Comparison of ENCODE assay signal across 8 cellular contexts in the genomic region with DNA sequence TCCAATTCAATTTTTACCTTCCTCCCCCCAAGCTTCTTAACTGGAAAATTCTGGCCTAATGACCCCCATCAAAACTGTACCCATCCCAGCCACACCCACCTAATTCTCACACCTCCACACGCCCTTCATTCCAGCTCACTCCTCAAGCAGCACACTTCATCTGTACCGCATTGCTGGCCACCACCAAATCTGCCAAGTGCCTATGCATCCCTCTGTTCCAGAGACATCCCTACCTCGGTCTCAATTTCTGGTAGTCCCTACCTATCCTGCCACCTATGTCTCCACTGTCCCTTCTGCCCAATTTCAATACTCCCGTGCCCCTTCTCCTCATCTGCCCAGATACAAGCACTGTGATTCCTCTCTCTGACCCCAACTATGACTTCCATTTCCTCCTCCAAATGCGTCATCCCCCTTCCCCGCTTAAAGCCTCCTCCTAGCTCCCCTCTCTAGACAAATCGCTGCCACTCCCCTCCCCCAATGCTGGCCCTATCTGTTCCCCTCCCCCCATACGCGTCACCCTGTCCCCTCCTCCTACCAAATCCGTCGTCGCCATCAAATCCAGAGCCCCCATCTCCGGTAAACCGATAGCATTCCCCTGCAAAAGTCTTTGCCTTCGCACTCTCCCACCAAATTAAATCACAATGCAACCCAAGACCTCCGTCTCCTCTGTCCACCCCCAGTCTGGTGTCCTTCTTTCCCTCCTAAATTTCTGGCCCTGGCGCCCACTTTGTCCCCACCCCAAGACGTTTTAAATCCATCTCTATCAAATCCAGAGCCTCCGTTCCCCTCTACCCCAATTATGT. TPM values are rescaled to one million over a fixed set of nuclear protein-coding genes. Genes with fewer than 3 reads are reported as not detected.
DNase-seq lines count a peak whose midpoint lies in the region; ATAC-seq and TF ChIP-seq lines count a peak whose summit lies in the region.

No MANE protein-coding gene starts in this region.

- H3K27ac ChIP-seq in cingulate gyrus (ENCODE audit: low read depth, low read length) (peak overlapping the region; percentile 100), liver (ENCODE audit: low read depth in 1 of 2, low read length in 2 of 2) (peak overlapping the region; percentile 61 to 97)

- peak overlapping the region; percentile 72 to 77 for H3K9ac ChIP-seq in liver (ENCODE audit: low read depth in 1 of 2, low read length in 2 of 2)

- H3K9me3 ChIP-seq in liver (ENCODE audit: control insufficient read depth in 4 of 4, low read length in 3 of 4) = no peaks in the 10 kb centered on the region

- ATAC-seq in HG03196 (IDR thresholded peaks at IDR 0.05; ENCODE audit: unreplicated experiment) (no peak), HG03175 (IDR thresholded peaks at IDR 0.05; ENCODE audit: unreplicated experiment) (no peak)

- TF ChIP-seq RAD21 in liver (IDR thresholded peaks at IDR 0.05) = no peak

- WGBS in liver = 14% methylated on average over 19 of the region's 19 CpGs

- H3K27me3 ChIP-seq in liver (ENCODE audit: control insufficient read depth in 4 of 4, insufficient read depth in 4 of 4, low read length in 3 of 4) = no peaks in the 10 kb centered on the region

- peaks cover 6 to 32% (median 17%) of the 10 kb centered on the region in 4 donors for H3K4me1 ChIP-seq in liver (ENCODE audit: control insufficient read depth in 4 of 4, insufficient read depth in 4 of 4, low read length in 3 of 4)

- TF ChIP-seq CTCF in HFF-Myc (IDR thresholded peaks at IDR 0.05; ENCODE audit: low read depth, low read length, missing control alignments) (no peak), liver (IDR thresholded peaks at IDR 0.05; ENCODE audit: low read depth, low read length, missing input control) (no peak)

- DNase-seq in ACHN (peak; percentile 41), HFF-Myc (ENCODE audit: extremely low read depth, low read depth) (peak; percentile 30), T-helper 9 cell (peak; percentile 58)
- DNase-seq in stimulated activated CD8-positive, alpha-beta memory T cell treated with anti-CD3 and anti-CD28 coated beads, Interleukin-12 subunit alpha, Interleukin-12 subunit beta, amount 100 ng/mL, for 24 hours (ENCODE audit: extremely low read depth) = peak; percentile 28

- peaks cover 0 to 3% (median 0%) of the 10 kb centered on the region in 4 donors for H3K36me3 ChIP-seq in liver (ENCODE audit: control insufficient read depth in 4 of 4, insufficient read depth in 3 of 4, low read depth in 1 of 4, low read length in 3 of 4)

- peak overlapping the region; percentile 78 for H3K4me3 ChIP-seq in HFF-Myc (replicated peaks; ENCODE audit: low read depth, low read length)
- H3K4me3 ChIP-seq in liver (ENCODE audit: low read depth in 1 of 3, low read length in 3 of 3) = peak overlapping the region; percentile 88 to 96 (median 93)

- in situ Hi-C loops in ACHN (cut with HindIII; ENCODE audit: low pct_ligation_motif_present, low pct_unique_long_range_greater_than_20kb, low sequenced_read_pairs) = no loop called here

TF ChIP-seq in liver, 16 proteins besides CTCF, POLR2A, EP300 and RAD21:
- TF ChIP-seq HNF4A (conservative IDR thresholded peaks at IDR 0.05) (no peak), GABPA (IDR thresholded peaks at IDR 0.05 in 1 of 2, conservative IDR thresholded peaks at IDR 0.05 in 1 of 2) (no peak), FOXA1 (IDR thresholded peaks at IDR 0.05) (no peak)
- TF ChIP-seq, protein P1, sequence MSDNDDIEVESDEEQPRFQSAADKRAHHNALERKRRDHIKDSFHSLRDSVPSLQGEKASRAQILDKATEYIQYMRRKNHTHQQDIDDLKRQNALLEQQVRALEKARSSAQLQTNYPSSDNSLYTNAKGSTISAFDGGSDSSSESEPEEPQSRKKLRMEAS (IDR thresholded peaks at IDR 0.05) = no peak
TF ChIP-seq in liver: peak in this region for 0.

RNA-seq across cellular contexts. Expression of gene MTCH1, which starts 1.2 kb away (rescaled TPM):
- 10 to 100 TPM; 72.8 to 79.6 TPM for total RNA-seq in liver
- 10 to 100 TPM; 61.5 to 75.4 TPM for polyA plus RNA-seq in liver

RNA-seq across cellular contexts. Expression of gene FGD2, which starts 20.7 kb away (rescaled TPM):
- 10 to 100 TPM; 12.4 to 24.4 TPM for total RNA-seq in liver
- 1 to 10 TPM; 4.6 to 5.8 TPM for polyA plus RNA-seq in liver

RNA-seq across cellular contexts. Expression of gene PI16, which starts 30.2 kb away (rescaled TPM):
- total RNA-seq in liver = under 1 TPM in 1 of 2 donors, not detected in 1; 0.25 TPM
- polyA plus RNA-seq in liver = under 1 TPM; 0.12 to 0.24 TPM
